14 cellular contexts compared by ENCODE assay signal in genomic region chr6:41768545-41769308, GRCh38. TPM values are rescaled to one million over a fixed set of nuclear protein-coding genes. Genes with fewer than 3 reads are reported as not detected.
DNase-seq lines count a peak whose midpoint lies in the region; ATAC-seq, FAIRE-seq and TF ChIP-seq lines count a peak whose summit lies in the region.
"Had no signal": no experiment of that assay in that cellular context is flagged by ENCODE, and none has a peak within 500 bp of the region (broad histone marks: within the 10 kb centered on the region; RNA-seq: fewer than 3 reads in every experiment).

No MANE protein-coding gene starts in this region.

- H4K20me1 ChIP-seq in GM12878 (ENCODE audit: control insufficient read depth, insufficient read depth) = no peaks in the 10 kb centered on the region

- H3K79me2 ChIP-seq in GM12878 (ENCODE audit: control insufficient read depth, insufficient read depth, low read length) = no peaks in the 10 kb centered on the region

- H3K4me3 ChIP-seq in HUES48 (ENCODE audit: low read depth, low read length) = no peak overlapping the region
- H3K4me3 ChIP-seq in GM12878 = no peak overlapping the region

- H3K36me3 ChIP-seq in HUES48 (ENCODE audit: control insufficient read depth, insufficient read depth, low read length) (peaks cover 16% of the 10 kb centered on the region; the same call in 1 of the 2 replicates), GM12878 (ENCODE audit: control insufficient read depth in 2 of 2, insufficient read depth in 2 of 2, low read length in 1 of 2) (peaks cover 1 to 8% of the 10 kb centered on the region in 2 experiments; a peak in 2 of 4 replicates)

- H3K27ac Mint-ChIP-seq in Calu3 (ENCODE audit: unreplicated experiment) (peak overlapping the region; percentile 55), nephron progenitor cell (peak overlapping the region; percentile 76)

- RAD21 ChIA-PET in GM12878 (lab: Charles Lee; ENCODE audit: unreplicated experiment) = no interaction called here

- H3K27me3 ChIP-seq in HUES48 (ENCODE audit: control insufficient read depth, insufficient read depth, low read length) (no peaks in the 10 kb centered on the region), GM12878 (replicated peaks in 1 of 2; ENCODE audit: control insufficient read depth in 2 of 2, insufficient read depth in 2 of 2, low read length in 1 of 2) (no peaks in the 10 kb centered on the region)

- TF ChIP-seq EP300 in GM12878 (IDR thresholded peaks at IDR 0.05; ENCODE audit: borderline replicate concordance in 1 of 2, control insufficient read depth in 1 of 2, low read depth in 2 of 2, low read length in 2 of 2) = no peak

- TF ChIP-seq CTCF in Calu3 (IDR thresholded peaks at IDR 0.05; ENCODE audit: unreplicated experiment) (no peak), GM12878 (IDR thresholded peaks at IDR 0.05 in 2 of 3, conservative IDR thresholded peaks at IDR 0.05 in 1 of 3; ENCODE audit: control insufficient read depth in 2 of 3, extremely low read depth in 1 of 3, insufficient read depth in 1 of 3, low read depth in 3 of 3, low read length in 3 of 3) (no peak), nephron progenitor cell (IDR thresholded peaks at IDR 0.05) (no peak)

- H3K4me2 ChIP-seq in GM12878 (ENCODE audit: control insufficient read depth, insufficient read depth) = no peak overlapping the region

- H3K4me3 Mint-ChIP-seq in Calu3 (ENCODE audit: low read depth, unreplicated experiment) (no peak overlapping the region), nephron progenitor cell (peak overlapping the region; percentile 31)

- SMC1A ChIA-PET in GM12878 (lab: Charles Lee; ENCODE audit: uncharacterized antibody, unreplicated experiment) = no interaction called here

- intact Hi-C loops in Calu3 (cut with micrococcal nuclease; ENCODE audit: unreplicated experiment) = no loop called here
- intact Hi-C loops in GM12878 (cut with micrococcal nuclease; ENCODE audit: unreplicated experiment) = no loop called here

- H3K9ac ChIP-seq in HUES48 (ENCODE audit: low read depth, low read length) (no peak overlapping the region), GM12878 (ENCODE audit: control insufficient read depth, insufficient read depth, low read length) (no peak overlapping the region)

- DNase-seq in Calu3 = no peak
- no peak for DNase-seq in GM12878 (ENCODE audit: low read depth, low spot score)
- no peak for DNase-seq in nephron progenitor cell
- no peak for DNase-seq in stimulated activated CD4-positive, alpha-beta T cell treated with anti-CD3 and anti-CD28 coated beads, Interleukin-4, amount 100 ng/mL, for 24 hours
- DNase-seq in HuH-7.5 (ENCODE audit: low spot score) = no peak
- DNase-seq: DMS79 treated with DMSO at 0.1 percent for 48 hours; Karpas-422; NCI-H446; stimulated activated CD4-positive, alpha-beta T cell treated with anti-CD3 and anti-CD28 coated beads, Interleukin-2, amount 100 ng/mL, for 24 hours; substantia nigra had no signal

- 52% methylated on average over 10 of the region's 10 CpGs for WGBS in GM12878 (ENCODE audit: insufficient coverage, insufficient replicate concordance, low lambda C conversion rate, missing lambda C conversion rate)

- H3K36me3 Mint-ChIP-seq in Calu3 (ENCODE audit: insufficient read depth, unreplicated experiment) (peaks cover 16% of the 10 kb centered on the region), nephron progenitor cell (ENCODE audit: low read depth) (peaks cover 17% of the 10 kb centered on the region)

- H3K4me1 Mint-ChIP-seq in Calu3 (ENCODE audit: low read depth, unreplicated experiment) = peaks cover 26% of the 10 kb centered on the region
- peaks cover 39% of the 10 kb centered on the region for H3K4me1 Mint-ChIP-seq in nephron progenitor cell

- CTCF ChIA-PET in Calu3 (lab: Charles Lee) (interaction anchor here (1.0 to 2.0 kb wide), 2 partner anchors 18 to 401 kb away, joined by 3 to 8 read pairs; partner anchors contain the start of gene TOMM6), GM12878 (lab: Yijun Ruan, JAX) (no interaction called here)

- no peak for FAIRE-seq in GM12878 (lab: Jason Lieb, UNC)
- FAIRE-seq: keratinocyte had no signal

- POLR2A ChIA-PET in GM12878 (lab: Charles Lee) = interaction anchor here (0.6 kb wide), 1 partner anchor 20 kb away, joined by 3 read pairs; no protein-coding TSS in a partner anchor

- H3K9me3 Mint-ChIP-seq in Calu3 (ENCODE audit: low read depth, unreplicated experiment) (no peaks in the 10 kb centered on the region), nephron progenitor cell (no peaks in the 10 kb centered on the region)

- peak; percentile 67 for ATAC-seq in GM12878
- no peak for ATAC-seq in HG02870 (IDR thresholded peaks at IDR 0.05; ENCODE audit: unreplicated experiment)

- H3K27me3 Mint-ChIP-seq in Calu3 (ENCODE audit: unreplicated experiment) (no peaks in the 10 kb centered on the region), nephron progenitor cell (ENCODE audit: low read depth, poor library complexity) (peaks cover 14% of the 10 kb centered on the region)

- no peak overlapping the region for H2AFZ ChIP-seq in GM12878 (ENCODE audit: control insufficient read depth, low read depth, low read length)

- H3K9me3 ChIP-seq in HUES48 (ENCODE audit: control insufficient read depth, insufficient read depth, low read length) (no peaks in the 10 kb centered on the region), GM12878 (replicated peaks; ENCODE audit: control insufficient read depth, insufficient read depth, low read length) (no peaks in the 10 kb centered on the region)

- H3K4me1 ChIP-seq in HUES48 (ENCODE audit: control insufficient read depth, insufficient read depth, low read length) = no peaks in the 10 kb centered on the region
- peaks cover 9% of the 10 kb centered on the region for H3K4me1 ChIP-seq in GM12878 (ENCODE audit: control insufficient read depth, insufficient read depth, low read length)

- TF ChIP-seq POLR2A in GM12878 (IDR thresholded peaks at IDR 0.05; ENCODE audit: low read depth, low read length) = no peak

- no peak for TF ChIP-seq RAD21 in GM12878 (IDR thresholded peaks at IDR 0.05; ENCODE audit: insufficient read depth, low read depth, low read length)

- BruUV-seq in Calu3 (replicated peaks; lab: Mats Ljungman, UMichigan) = no TSS peak
- no TSS peak for BruUV-seq in GM12878 (replicated peaks; lab: Mats Ljungman, UMichigan)

- in situ Hi-C loops in GM12878 (cut with MboI) = loop anchor here (5.0 kb wide), 1 partner anchor 166 kb away; no protein-coding TSS in a partner anchor

- H3K27ac ChIP-seq in HUES48 (ENCODE audit: low read depth, low read length) (peak overlapping the region; percentile 40), GM12878 (ENCODE audit: control insufficient read depth, insufficient read depth) (no peak overlapping the region)

RNA-seq across cellular contexts. Expression of gene FRS3, which starts 11.0 kb away (rescaled TPM):
- 5.0 and 6.6 TPM in 2 replicates for total RNA-seq in Calu3 (2022)
- 3.2 TPM in 2 replicates for total RNA-seq in GM12878 (2013; cell fraction: nucleolus; rRNA removed)
- total RNA-seq in GM12878 (2014; rRNA removed) = 1.4 and 2.1 TPM in 2 replicates
- total RNA-seq in GM12878 (2014; rRNA removed; fragmentation: Illumina TruSeq; extraction: Trizol) = 1.3 TPM in 2 replicates
- 3.2 and 3.6 TPM in 2 replicates for total RNA-seq in GM12878 (2021)
- 6.6 TPM for polyA plus RNA-seq in GM12878 (2011; ENCODE audit: low read depth)
- 1.7 and 2.1 TPM in 2 replicates for polyA plus RNA-seq in GM12878 (2011; rRNA removed)
- 2.8 and 3.8 TPM in 2 replicates for polyA plus RNA-seq in GM12878 (2011; cell fraction: cytosol; rRNA removed)
- polyA plus RNA-seq in GM12878 (2011; cell fraction: nucleus; rRNA removed) = 6.8 and 8.2 TPM in 2 replicates
- polyA plus RNA-seq in GM12878 (2012) = 1.8 and 1.9 TPM in 2 replicates
- 0.16 and 1.2 TPM in 2 replicates for polyA plus RNA-seq in GM12878 (2014; fragmentation: Illumina TruSeq; extraction: Trizol)
- under 1 TPM; 0.05 to 0.09 TPM for polyA plus RNA-seq in GM12878 (2014; fragmentation: Nextera tagmentation; extraction: Ambion mirVana)
- 3.4 and 3.8 TPM in 2 replicates for polyA plus RNA-seq in GM12878 (2014; rRNA removed)
- polyA plus RNA-seq in GM12878 (2016; fragmentation: Nextera tagmentation; extraction: Ambion mirVana) = 1 to 10 TPM; 1.4 to 2.7 TPM
- 1.1 and 2.0 TPM in 2 replicates for polyA minus RNA-seq in GM12878 (2011; rRNA and poly(A)+ RNA removed)
- 1.2 TPM in 2 replicates for polyA minus RNA-seq in GM12878 (2011; cell fraction: cytosol; rRNA and poly(A)+ RNA removed)
- polyA minus RNA-seq in GM12878 (2011; cell fraction: nucleus; rRNA and poly(A)+ RNA removed) = 0.73 and 2.9 TPM in 2 replicates

RNA-seq across cellular contexts. Expression of gene PRICKLE4, which starts 11.9 kb away (rescaled TPM):
- total RNA-seq in Calu3 (2022) = 6.4 and 7.1 TPM in 2 replicates
- 2.1 and 3.4 TPM in 2 replicates for total RNA-seq in GM12878 (2013; cell fraction: nucleolus; rRNA removed)
- 0.85 TPM in 1 of 2 replicates, not detected in the other for total RNA-seq in GM12878 (2014; rRNA removed)
- not detected in 2 replicates for total RNA-seq in GM12878 (2014; rRNA removed; fragmentation: Illumina TruSeq; extraction: Trizol)
- 0.37 TPM in 1 of 2 replicates, not detected in the other for total RNA-seq in GM12878 (2021)
- not detected for polyA plus RNA-seq in GM12878 (2011; ENCODE audit: low read depth)
- polyA plus RNA-seq in GM12878 (2011; rRNA removed) = not detected in 2 replicates
- polyA plus RNA-seq in GM12878 (2011; cell fraction: cytosol; rRNA removed) = 0.10 TPM in 1 of 2 replicates, not detected in the other
- polyA plus RNA-seq in GM12878 (2011; cell fraction: nucleus; rRNA removed) = 0.99 and 2.1 TPM in 2 replicates
- polyA plus RNA-seq in GM12878 (2012) = 0.65 and 1.2 TPM in 2 replicates
- not detected in 2 replicates for polyA plus RNA-seq in GM12878 (2014; fragmentation: Illumina TruSeq; extraction: Trizol)
- polyA plus RNA-seq in GM12878 (2014; fragmentation: Nextera tagmentation; extraction: Ambion mirVana) = not detected
- not detected in 2 replicates for polyA plus RNA-seq in GM12878 (2014; rRNA removed)
- under 1 TPM; 0.33 to 0.35 TPM for polyA plus RNA-seq in GM12878 (2016; fragmentation: Nextera tagmentation; extraction: Ambion mirVana)
- not detected in 2 replicates for polyA minus RNA-seq in GM12878 (2011; rRNA and poly(A)+ RNA removed)
- not detected in 2 replicates for polyA minus RNA-seq in GM12878 (2011; cell fraction: cytosol; rRNA and poly(A)+ RNA removed)
- polyA minus RNA-seq in GM12878 (2011; cell fraction: nucleus; rRNA and poly(A)+ RNA removed) = not detected in 2 replicates

RNA-seq across cellular contexts. Expression of gene TOMM6, which starts 18.8 kb away (rescaled TPM):
- total RNA-seq in Calu3 (2022) (251 and 265 TPM in 2 replicates), GM12878 (2014; rRNA removed) (206 TPM in 2 replicates), GM12878 (2014; rRNA removed; fragmentation: Illumina TruSeq; extraction: Trizol) (290 and 315 TPM in 2 replicates), GM12878 (2021) (262 and 265 TPM in 2 replicates)
- 7.2 and 14.7 TPM in 2 replicates for total RNA-seq in GM12878 (2013; cell fraction: nucleolus; rRNA removed)
- 531 TPM for polyA plus RNA-seq in GM12878 (2011; ENCODE audit: low read depth)
- polyA plus RNA-seq in GM12878 (2011; rRNA removed) (288 and 289 TPM in 2 replicates), GM12878 (2014; fragmentation: Illumina TruSeq; extraction: Trizol) (746 and 940 TPM in 2 replicates), GM12878 (2014; fragmentation: Nextera tagmentation; extraction: Ambion mirVana) (100 to 1,000 TPM; 653 to 729 TPM), GM12878 (2014; rRNA removed) (283 and 357 TPM in 2 replicates), GM12878 (2016; fragmentation: Nextera tagmentation; extraction: Ambion mirVana) (100 to 1,000 TPM; 538 to 566 TPM)
- 273 and 455 TPM in 2 replicates for polyA plus RNA-seq in GM12878 (2011; cell fraction: cytosol; rRNA removed)
- 92.9 and 97.2 TPM in 2 replicates for polyA plus RNA-seq in GM12878 (2011; cell fraction: nucleus; rRNA removed)
- polyA plus RNA-seq in GM12878 (2012) = 285 and 314 TPM in 2 replicates
- 71.8 and 90.6 TPM in 2 replicates for polyA minus RNA-seq in GM12878 (2011; rRNA and poly(A)+ RNA removed)
- polyA minus RNA-seq in GM12878 (2011; cell fraction: cytosol; rRNA and poly(A)+ RNA removed) = 23.6 and 24.3 TPM in 2 replicates
- polyA minus RNA-seq in GM12878 (2011; cell fraction: nucleus; rRNA and poly(A)+ RNA removed) = 13.2 and 14.3 TPM in 2 replicates

RNA-seq across cellular contexts. Expression of gene PGC, which starts 21.5 kb away (rescaled TPM):
- total RNA-seq in Calu3 (2022) (not detected in 2 replicates), GM12878 (2014; rRNA removed) (not detected in 2 replicates), GM12878 (2014; rRNA removed; fragmentation: Illumina TruSeq; extraction: Trizol) (not detected in 2 replicates), GM12878 (2021) (0.26 and 1.2 TPM in 2 replicates)
- not detected in 2 replicates for total RNA-seq in GM12878 (2013; cell fraction: nucleolus; rRNA removed)
- not detected for polyA plus RNA-seq in GM12878 (2011; ENCODE audit: low read depth)
- polyA plus RNA-seq in GM12878 (2011; rRNA removed) (not detected in 2 replicates), GM12878 (2014; fragmentation: Illumina TruSeq; extraction: Trizol) (not detected in 2 replicates), GM12878 (2014; fragmentation: Nextera tagmentation; extraction: Ambion mirVana) (not detected), GM12878 (2014; rRNA removed) (not detected in 2 replicates), GM12878 (2016; fragmentation: Nextera tagmentation; extraction: Ambion mirVana) (not detected)
- polyA plus RNA-seq in GM12878 (2011; cell fraction: cytosol; rRNA removed) = not detected in 2 replicates
- polyA plus RNA-seq in GM12878 (2011; cell fraction: nucleus; rRNA removed) = not detected in 2 replicates
- not detected in 2 replicates for polyA plus RNA-seq in GM12878 (2012)
- polyA minus RNA-seq in GM12878 (2011; rRNA and poly(A)+ RNA removed) = not detected in 2 replicates
- polyA minus RNA-seq in GM12878 (2011; cell fraction: cytosol; rRNA and poly(A)+ RNA removed) = not detected in 2 replicates
- not detected in 2 replicates for polyA minus RNA-seq in GM12878 (2011; cell fraction: nucleus; rRNA and poly(A)+ RNA removed)
- total RNA-seq: omental fat pad had no signal
- polyA plus RNA-seq: keratinocyte had no signal

RNA-seq across cellular contexts. Expression of gene TFEB, which starts 33.3 kb away (rescaled TPM):
- 4.4 and 6.6 TPM in 2 replicates for total RNA-seq in Calu3 (2022)
- total RNA-seq in GM12878 (2013; cell fraction: nucleolus; rRNA removed) = 91.8 and 108 TPM in 2 replicates
- 95.7 and 97.9 TPM in 2 replicates for total RNA-seq in GM12878 (2014; rRNA removed)
- 30.7 and 31.4 TPM in 2 replicates for total RNA-seq in GM12878 (2014; rRNA removed; fragmentation: Illumina TruSeq; extraction: Trizol)
- total RNA-seq in GM12878 (2021) = 97.7 and 108 TPM in 2 replicates
- 42.6 TPM for polyA plus RNA-seq in GM12878 (2011; ENCODE audit: low read depth)
- polyA plus RNA-seq in GM12878 (2011; rRNA removed) = 22.8 and 62.1 TPM in 2 replicates
- 56.5 and 88.1 TPM in 2 replicates for polyA plus RNA-seq in GM12878 (2011; cell fraction: cytosol; rRNA removed)
- 83.6 and 85.7 TPM in 2 replicates for polyA plus RNA-seq in GM12878 (2011; cell fraction: nucleus; rRNA removed)
- polyA plus RNA-seq in GM12878 (2012) = 59.0 and 84.4 TPM in 2 replicates
- 6.6 and 22.4 TPM in 2 replicates for polyA plus RNA-seq in GM12878 (2014; fragmentation: Illumina TruSeq; extraction: Trizol)
- 1 to 10 TPM in 1 of 2 experiments, under 1 TPM in 1; 0.84 to 2.6 TPM for polyA plus RNA-seq in GM12878 (2014; fragmentation: Nextera tagmentation; extraction: Ambion mirVana)
- polyA plus RNA-seq in GM12878 (2014; rRNA removed) = 107 and 133 TPM in 2 replicates
- 10 to 100 TPM; 59.4 to 64.3 TPM for polyA plus RNA-seq in GM12878 (2016; fragmentation: Nextera tagmentation; extraction: Ambion mirVana)
- polyA minus RNA-seq in GM12878 (2011; rRNA and poly(A)+ RNA removed) = 46.4 and 70.0 TPM in 2 replicates
- polyA minus RNA-seq in GM12878 (2011; cell fraction: cytosol; rRNA and poly(A)+ RNA removed) = 35.4 and 37.4 TPM in 2 replicates
- polyA minus RNA-seq in GM12878 (2011; cell fraction: nucleus; rRNA and poly(A)+ RNA removed) = 29.1 and 40.5 TPM in 2 replicates
